In genomic region chr1:43503534-43503933, GRCh38 we compare ENCODE assay signal across 30 cellular contexts. TPM values are rescaled to one million over a fixed set of nuclear protein-coding genes. Genes with fewer than 3 reads are reported as not detected.
"Had no signal": no experiment of that assay in that cellular context is flagged by ENCODE, and none has a peak within 500 bp of the region (broad histone marks: within the 10 kb centered on the region; RNA-seq: fewer than 3 reads in every experiment).

No MANE protein-coding gene starts in this region.

- H3K4me1 ChIP-seq: ascending aorta, breast epithelium, esophagus squamous epithelium, heart left ventricle had no signal

- ATAC-seq: activated CD4-positive, CD25-positive, alpha-beta regulatory T cell treated with anti-CD3 and anti-CD28 coated beads, Interleukin-2, amount 50 U/mL, for 24 hours; activated CD8-positive, alpha-beta memory T cell treated with anti-CD3 and anti-CD28 coated beads, Interleukin-2, amount 10 ng/mL, durations not matched to agents 7 days and 5 days; activated CD8-positive, alpha-beta T cell treated with anti-CD3 and anti-CD28 coated beads, Interleukin-2, amount 10 ng/mL, durations not matched to agents 7 days and 5 days; activated naive CD4-positive, alpha-beta T cell treated with anti-CD3 and anti-CD28 coated beads, Interleukin-2, amount 50 U/mL, for 72 hours; effector memory CD8-positive, alpha-beta T cell; heart left ventricle; T-helper 17 cell had no signal

- H3K27ac Mint-ChIP-seq: activated B cell treated with CpG ODN at 0.5 μM for 24 hours; activated CD4-positive, alpha-beta memory T cell treated with anti-CD3 and anti-CD28 coated beads for 36 hours; activated CD4-positive, alpha-beta T cell treated with anti-CD3 and anti-CD28 coated beads, Interleukin-2, amount 10 ng/mL, durations not matched to agents 24 days and 14 days; activated CD8-positive, alpha-beta memory T cell treated with anti-CD3 and anti-CD28 coated beads, Interleukin-2, amount 10 ng/mL, durations not matched to agents 7 days and 5 days; activated CD8-positive, alpha-beta T cell treated with anti-CD3 and anti-CD28 coated beads, Interleukin-2, amount 10 ng/mL, durations not matched to agents 7 days and 5 days; activated naive CD4-positive, alpha-beta T cell treated with anti-CD3 and anti-CD28 coated beads, Interleukin-2, amount 10 ng/mL, durations not matched to agents 7 days and 5 days; activated naive CD4-positive, alpha-beta T cell treated with anti-CD3 and anti-CD28 coated beads, Interleukin-2, amount 50 U/mL, for 72 hours; activated naive CD8-positive, alpha-beta T cell treated with anti-CD3 and anti-CD28 coated beads, Interleukin-2, amount 10 ng/mL, durations not matched to agents 7 days and 5 days; brain; dendritic cell treated with granulocyte-macrophage colony-stimulating factor and Interleukin-4, amounts not matched to agents 40 ng/mL and 50 ng/mL, for 4 days; effector memory CD8-positive, alpha-beta T cell; T-helper 17 cell; T-helper 2 cell treated with Interferon-gamma antibody and Interleukin-4, amounts not matched to agents 5 μg/mL and 100 μg/mL, for 36 hours had no signal

- H3K36me3 ChIP-seq: ascending aorta, breast epithelium, esophagus squamous epithelium, heart left ventricle, WERI-Rb-1 had no signal

- H3K27ac ChIP-seq: ascending aorta, breast epithelium, coronary artery, esophagus squamous epithelium, heart left ventricle had no signal

- DNase-seq: activated B cell treated with CpG ODN at 0.5 μM for 24 hours; activated CD4-positive, alpha-beta memory T cell treated with anti-CD3 and anti-CD28 coated beads for 36 hours; activated CD4-positive, alpha-beta T cell treated with anti-CD3 and anti-CD28 coated beads, Interleukin-2, amount 10 ng/mL, durations not matched to agents 24 days and 14 days; activated CD8-positive, alpha-beta memory T cell treated with anti-CD3 and anti-CD28 coated beads, Interleukin-2, amount 10 ng/mL, durations not matched to agents 7 days and 5 days; activated CD8-positive, alpha-beta memory T cell treated with anti-CD3 and anti-CD28 coated beads, Interleukin-2, amount 50 U/mL, for 4 hours; activated CD8-positive, alpha-beta T cell treated with anti-CD3 and anti-CD28 coated beads, Interleukin-2, amount 10 ng/mL, durations not matched to agents 7 days and 5 days; activated gamma-delta T cell; activated naive CD4-positive, alpha-beta T cell; activated naive CD4-positive, alpha-beta T cell treated with anti-CD3 and anti-CD28 coated beads, Interleukin-2, amount 10 ng/mL, durations not matched to agents 7 days and 5 days; activated naive CD8-positive, alpha-beta T cell treated with anti-CD3 and anti-CD28 coated beads, Interleukin-2, amount 10 ng/mL, durations not matched to agents 7 days and 5 days; activated T-cell treated with anti-CD3 and anti-CD28 coated beads, Interleukin-2, amount 50 U/mL, for 1 hour; activated T-cell treated with anti-CD3 and anti-CD28 coated beads, Interleukin-2, amount 50 U/mL, for 48 hours; effector CD4-positive, alpha-beta T cell; effector memory CD8-positive, alpha-beta T cell; erythroblast; esophagus squamous epithelium; T-helper 1 cell; T-helper 17 cell; T1000; WERI-Rb-1 had no signal

- H3K4me3 ChIP-seq: ascending aorta, breast epithelium, coronary artery, esophagus squamous epithelium, heart left ventricle had no signal

- H3K9me3 ChIP-seq: ascending aorta, breast epithelium, esophagus squamous epithelium, heart left ventricle had no signal

- H3K4me1 Mint-ChIP-seq: activated B cell treated with CpG ODN at 0.5 μM for 24 hours; activated naive CD4-positive, alpha-beta T cell treated with anti-CD3 and anti-CD28 coated beads, Interleukin-2, amount 10 ng/mL, durations not matched to agents 7 days and 5 days; activated naive CD8-positive, alpha-beta T cell treated with anti-CD3 and anti-CD28 coated beads, Interleukin-2, amount 10 ng/mL, durations not matched to agents 7 days and 5 days; brain; central memory CD8-positive, alpha-beta T cell had no signal

- H3K27me3 ChIP-seq: ascending aorta, breast epithelium, heart left ventricle had no signal

- H3K36me3 Mint-ChIP-seq: activated CD4-positive, alpha-beta memory T cell treated with anti-CD3 and anti-CD28 coated beads for 36 hours; activated CD8-positive, alpha-beta memory T cell treated with anti-CD3 and anti-CD28 coated beads, Interleukin-2, amount 10 ng/mL, durations not matched to agents 7 days and 5 days; activated naive CD4-positive, alpha-beta T cell treated with anti-CD3 and anti-CD28 coated beads, Interleukin-2, amount 10 ng/mL, durations not matched to agents 7 days and 5 days; activated naive CD4-positive, alpha-beta T cell treated with anti-CD3 and anti-CD28 coated beads, Interleukin-2, amount 50 U/mL, for 72 hours; activated naive CD8-positive, alpha-beta T cell treated with anti-CD3 and anti-CD28 coated beads, Interleukin-2, amount 10 ng/mL, durations not matched to agents 7 days and 5 days; brain had no signal

- H3K9me3 Mint-ChIP-seq: activated B cell treated with CpG ODN at 0.5 μM for 24 hours; activated CD4-positive, alpha-beta memory T cell treated with anti-CD3 and anti-CD28 coated beads for 36 hours; activated CD4-positive, alpha-beta T cell treated with anti-CD3 and anti-CD28 coated beads, Interleukin-2, amount 10 ng/mL, durations not matched to agents 24 days and 14 days; activated naive CD4-positive, alpha-beta T cell treated with anti-CD3 and anti-CD28 coated beads, Interleukin-2, amount 10 ng/mL, durations not matched to agents 7 days and 5 days; activated naive CD4-positive, alpha-beta T cell treated with anti-CD3 and anti-CD28 coated beads, Interleukin-2, amount 50 U/mL, for 72 hours; activated naive CD8-positive, alpha-beta T cell treated with anti-CD3 and anti-CD28 coated beads, Interleukin-2, amount 10 ng/mL, durations not matched to agents 7 days and 5 days; central memory CD8-positive, alpha-beta T cell; dendritic cell treated with granulocyte-macrophage colony-stimulating factor and Interleukin-4, amounts not matched to agents 40 ng/mL and 50 ng/mL, for 4 days; effector memory CD8-positive, alpha-beta T cell; T-helper 2 cell treated with Interferon-gamma antibody and Interleukin-4, amounts not matched to agents 5 μg/mL and 100 μg/mL, for 36 hours had no signal

- H3K4me3 Mint-ChIP-seq: activated B cell treated with CpG ODN at 0.5 μM for 24 hours; activated CD4-positive, alpha-beta memory T cell treated with anti-CD3 and anti-CD28 coated beads for 36 hours; activated CD4-positive, alpha-beta T cell treated with anti-CD3 and anti-CD28 coated beads, Interleukin-2, amount 10 ng/mL, durations not matched to agents 24 days and 14 days; activated CD8-positive, alpha-beta memory T cell treated with anti-CD3 and anti-CD28 coated beads, Interleukin-2, amount 10 ng/mL, durations not matched to agents 7 days and 5 days; activated CD8-positive, alpha-beta T cell treated with anti-CD3 and anti-CD28 coated beads, Interleukin-2, amount 10 ng/mL, durations not matched to agents 7 days and 5 days; activated naive CD4-positive, alpha-beta T cell treated with anti-CD3 and anti-CD28 coated beads, Interleukin-2, amount 10 ng/mL, durations not matched to agents 7 days and 5 days; activated naive CD8-positive, alpha-beta T cell treated with anti-CD3 and anti-CD28 coated beads, Interleukin-2, amount 10 ng/mL, durations not matched to agents 7 days and 5 days; brain; central memory CD8-positive, alpha-beta T cell; dendritic cell treated with granulocyte-macrophage colony-stimulating factor and Interleukin-4, amounts not matched to agents 40 ng/mL and 50 ng/mL, for 4 days; effector memory CD8-positive, alpha-beta T cell; T-helper 17 cell; T-helper 2 cell treated with Interferon-gamma antibody and Interleukin-4, amounts not matched to agents 5 μg/mL and 100 μg/mL, for 36 hours had no signal

RNA-seq across cellular contexts. Expression of gene PTPRF, which starts 27.1 kb away (rescaled TPM):
- total RNA-seq: activated B cell treated with CpG ODN at 0.5 μM for 24 hours had no signal
